Comparison of ENCODE assay signal across 13 cellular contexts in the genomic region with DNA sequence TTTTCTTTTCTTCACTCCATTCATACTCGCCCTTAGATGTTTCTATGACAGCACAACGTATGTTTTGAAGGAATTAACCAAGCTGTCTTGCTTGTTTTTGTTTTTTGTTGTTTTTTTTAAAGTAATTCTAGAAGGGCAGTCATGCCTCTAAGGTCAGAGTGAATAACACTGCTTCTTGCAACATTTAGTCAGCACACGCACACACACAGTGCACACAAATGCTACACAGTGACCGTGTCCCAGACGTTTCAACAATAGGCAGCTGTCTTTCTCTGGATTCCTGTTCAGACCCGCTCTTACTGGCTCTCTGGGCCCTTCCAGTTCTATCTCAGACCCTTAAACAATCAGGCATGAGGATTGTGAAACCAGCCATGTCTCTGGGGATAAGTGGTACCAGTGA.
"Had no signal": no experiment of that assay in that cellular context is flagged by ENCODE, and none has a peak within 500 bp of the region (broad histone marks: within the 10 kb centered on the region; RNA-seq: fewer than 3 reads in every experiment).

No MANE protein-coding gene starts in this region.

- H3K27me3 ChIP-seq: colonic mucosa, foreskin keratinocyte, suprapubic skin, thyroid gland had no signal

- H3K4me2 ChIP-seq: smooth muscle cell had no signal

- H3K4me3 ChIP-seq: colonic mucosa, smooth muscle cell, suprapubic skin, thyroid gland had no signal

- DNase-seq: cerebellar nuclear complex; colonic mucosa; dermis blood vessel endothelial cell; endodermal cell; foreskin keratinocyte; immature natural killer cell; naive thymus-derived CD4-positive, alpha-beta T cell; nephron progenitor cell; stimulated activated CD4-positive, alpha-beta T cell treated with anti-CD3 and anti-CD28 coated beads, Interleukin-2, amount 100 ng/mL, for 48 hours; stimulated activated naive CD8-positive, alpha-beta T cell treated with anti-CD3 and anti-CD28 coated beads, Interleukin-15, Interleukin-2, amounts not matched to agents 100 U/mL and 50 U/mL, for 24 hours; thyroid gland had no signal

- H3K36me3 ChIP-seq: colonic mucosa, suprapubic skin, thyroid gland had no signal

- H3K9me3 ChIP-seq: colonic mucosa, suprapubic skin, thyroid gland had no signal

- ATAC-seq: foreskin keratinocyte; naive thymus-derived CD4-positive, alpha-beta T cell; stimulated activated naive CD8-positive, alpha-beta T cell treated with anti-CD3 and anti-CD28 coated beads, Interleukin-15, Interleukin-2, amounts not matched to agents 100 U/mL and 50 U/mL, for 24 hours had no signal

- H3K27ac ChIP-seq: colonic mucosa, foreskin keratinocyte, suprapubic skin, thyroid gland had no signal

- H3K4me1 ChIP-seq: colonic mucosa, foreskin keratinocyte, suprapubic skin, thyroid gland had no signal
